8 cellular contexts compared by ENCODE assay signal in the genomic region with DNA sequence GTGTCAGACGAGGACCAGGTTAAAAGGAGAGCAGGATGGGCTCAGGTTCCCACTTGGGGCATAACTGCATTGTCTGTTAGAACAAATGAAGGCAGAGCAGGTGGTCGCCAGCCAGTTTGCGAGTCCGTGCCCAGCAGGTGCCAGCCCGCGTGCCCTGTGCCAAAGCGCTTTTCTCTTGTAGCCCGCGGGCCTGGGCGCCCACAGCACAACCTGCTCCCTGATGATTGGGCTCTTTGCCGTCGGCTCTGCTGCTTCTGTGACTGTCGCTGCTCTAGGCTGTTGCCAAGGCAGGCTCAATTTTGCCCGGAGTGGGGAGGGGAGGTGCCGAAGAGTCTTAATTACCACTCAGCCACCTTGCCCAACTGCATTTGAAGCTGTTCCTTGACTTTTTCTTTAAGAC. TPM values are rescaled to one million over a fixed set of nuclear protein-coding genes. Genes with fewer than 3 reads are reported as not detected.
A peak's percentile ranks its signal among the peaks of the same experiment; 100 is the strongest.
DNase-seq lines count a peak whose midpoint lies in the region; ATAC-seq, FAIRE-seq and TF ChIP-seq lines count a peak whose summit lies in the region.

No MANE protein-coding gene starts in this region.

- intact Hi-C loops in breast epithelium (cut with DNase I; ENCODE audit: low total_unique reads): no loop called here

- no peaks in the 10 kb centered on the region for H3K27me3 Mint-ChIP-seq in naive thymus-derived CD8-positive, alpha-beta T cell

- 0 out of 2 replicates have a peak overlapping the region, but pooled peaks have one; percentile 7 for H3K4me3 ChIP-seq in BLaER1
- no peak overlapping the region for H3K4me3 ChIP-seq in breast epithelium

- no peaks in the 10 kb centered on the region for H3K9me3 Mint-ChIP-seq in naive thymus-derived CD8-positive, alpha-beta T cell

- H3K4me2 ChIP-seq in BLaER1: peak overlapping the region; percentile 79

- H3K36me3 Mint-ChIP-seq in naive thymus-derived CD8-positive, alpha-beta T cell: peaks cover 0 to 48% (median 12%) of the 10 kb centered on the region in 3 donors

- TF ChIP-seq CTCF in breast epithelium (IDR thresholded peaks at IDR 0.05): no peak

- FAIRE-seq in urothelium cell line (lab: Jason Lieb, UNC): no peak

- no peak overlapping the region for H3K9ac ChIP-seq in BLaER1

- no peaks in the 10 kb centered on the region for H3K27me3 ChIP-seq in BLaER1
- H3K27me3 ChIP-seq in breast epithelium: no peaks in the 10 kb centered on the region

- peak overlapping the region; percentile 83 to 97 (median 90) for H3K27ac Mint-ChIP-seq in naive thymus-derived CD8-positive, alpha-beta T cell

- H3K4me1 Mint-ChIP-seq in naive thymus-derived CD8-positive, alpha-beta T cell: peaks cover 18 to 49% (median 44%) of the 10 kb centered on the region in 4 donors

- POLR2A ChIA-PET in naive thymus-derived CD8-positive, alpha-beta T cell (lab: Charles Lee): interaction anchor here (1.6 to 1.8 kb wide), 2 partner anchors 9 to 10 kb away, joined by 6 read pairs; no protein-coding TSS in a partner anchor

- H3K4me1 ChIP-seq in BLaER1 (peaks cover 42% of the 10 kb centered on the region), breast epithelium (peaks cover 7 to 10% of the 10 kb centered on the region in 2 donors)

- DNase-seq in NCI-H1105 (lab: John Stamatoyannopoulos, UW): peak; percentile 58
- DNase-seq in breast epithelium (ENCODE audit: low spot score in 2 of 2): no peak
- peak in 1 of 10 donors; percentile 37 for DNase-seq in naive thymus-derived CD8-positive, alpha-beta T cell
- DNase-seq in urothelium cell line (ENCODE audit: low spot score): no peak

- H3K4me3 Mint-ChIP-seq in naive thymus-derived CD8-positive, alpha-beta T cell: peak overlapping the region in 8 of 10 donors; percentile 61 to 77 (median 72)

- H3K36me3 ChIP-seq in BLaER1 (peaks cover 56% of the 10 kb centered on the region), breast epithelium (no peaks in the 10 kb centered on the region)

- ATAC-seq in naive thymus-derived CD8-positive, alpha-beta T cell: peak; percentile 27 to 36
- ATAC-seq in GM21390 (IDR thresholded peaks at IDR 0.05; ENCODE audit: unreplicated experiment): no peak
- ATAC-seq in GM21737 (IDR thresholded peaks at IDR 0.05; ENCODE audit: unreplicated experiment): no peak
- no peak for ATAC-seq in HG02970 (IDR thresholded peaks at IDR 0.05; ENCODE audit: low FRiP score, unreplicated experiment)

- H4K20me1 ChIP-seq in BLaER1: peaks cover 51% of the 10 kb centered on the region

- no peaks in the 10 kb centered on the region for H3K9me3 ChIP-seq in BLaER1
- no peaks in the 10 kb centered on the region for H3K9me3 ChIP-seq in breast epithelium

- peak overlapping the region; percentile 48 for H3K27ac ChIP-seq in BLaER1
- peak overlapping the region; percentile 82 to 92 for H3K27ac ChIP-seq in breast epithelium

- no peak for TF ChIP-seq POLR2A in breast epithelium (IDR thresholded peaks at IDR 0.05)

RNA-seq across cellular contexts. Expression of a gene that starts 21.1 kb away (rescaled TPM):
- 10 to 100 TPM; 12.3 to 15.4 (median 13.0) TPM for total RNA-seq in breast epithelium
- 10 to 100 TPM; 14.4 to 14.5 TPM for total RNA-seq in naive thymus-derived CD8-positive, alpha-beta T cell
- polyA plus RNA-seq in naive thymus-derived CD8-positive, alpha-beta T cell: 10 to 100 TPM in 1 of 3 donors, 1 to 10 TPM in 2; 4.7 to 10.8 (median 7.2) TPM

RNA-seq across cellular contexts. Expression of a gene that starts 21.1 kb away (rescaled TPM):
- total RNA-seq in breast epithelium: 10 to 100 TPM; 25.9 to 63.8 (median 34.7) TPM
- total RNA-seq in naive thymus-derived CD8-positive, alpha-beta T cell: 1 to 10 TPM; 2.0 to 2.3 TPM
- polyA plus RNA-seq in naive thymus-derived CD8-positive, alpha-beta T cell: 1 to 10 TPM; 1.7 to 3.1 (median 2.5) TPM

Comparison
In these comparisons a context has a peak if more than half of its experiments do, and no peak if none do; other contexts are left out.
1. ATAC-seq: peak in naive thymus-derived CD8-positive, alpha-beta T cell (2 of 2); none in GM21390 (single experiment), GM21737 (single experiment) and HG02970 (single experiment).
2. RNA of a gene that starts 21.1 kb away (total RNA-seq): 25.9 to 63.8 TPM in breast epithelium; 2.0 to 2.3 TPM in naive thymus-derived CD8-positive, alpha-beta T cell; every median in the first group is over 4 times any median in the second.